9 cellular contexts compared by ENCODE assay signal in genomic region chr20:2751868-2752630, GRCh38. TPM values are rescaled to one million over a fixed set of nuclear protein-coding genes. Genes with fewer than 3 reads are reported as not detected.
DNase-seq lines count a peak whose midpoint lies in the region; ATAC-seq and TF ChIP-seq lines count a peak whose summit lies in the region.
"Had no signal": no experiment of that assay in that cellular context is flagged by ENCODE, and none has a peak within 500 bp of the region (broad histone marks: within the 10 kb centered on the region; RNA-seq: fewer than 3 reads in every experiment).

No MANE protein-coding gene starts in this region.

- no peak for TF ChIP-seq POLR2A in esophagus squamous epithelium (IDR thresholded peaks at IDR 0.05)

- ATAC-seq in psoas muscle: peak in 1 of 4 donors; percentile 29
- no peak for ATAC-seq in GM19463 (IDR thresholded peaks at IDR 0.05; ENCODE audit: unreplicated experiment)
- no peak for ATAC-seq in HG03442 (IDR thresholded peaks at IDR 0.05; ENCODE audit: unreplicated experiment)

- TF ChIP-seq CTCF in LNCAP (IDR thresholded peaks at IDR 0.05): 0 out of 2 replicates have a peak, but pooled peaks have one; percentile 16
- peak in 2 of 6 experiments; percentile 33 to 42 for TF ChIP-seq CTCF in esophagus squamous epithelium (IDR thresholded peaks at IDR 0.05)
- TF ChIP-seq CTCF in psoas muscle (IDR thresholded peaks at IDR 0.05): no peak

- H3K4me1 ChIP-seq in esophagus squamous epithelium (peaks cover 20 to 43% (median 20%) of the 10 kb centered on the region in 3 donors), psoas muscle (peaks cover 6% of the 10 kb centered on the region)

- H3K4me3 ChIP-seq in esophagus squamous epithelium: peak overlapping the region; percentile 30 to 72 (median 46)
- peak overlapping the region; percentile 55 for H3K4me3 ChIP-seq in psoas muscle

- peak; percentile 59 for DNase-seq in CD1c-positive myeloid dendritic cell (ENCODE audit: extremely low spot score)
- peak; percentile 81 for DNase-seq in activated CD8-positive, alpha-beta memory T cell treated with anti-CD3 and anti-CD28 coated beads for 24 hours
- no peak for DNase-seq in esophagus squamous epithelium (lab: John Stamatoyannopoulos, UW)
- no peak for DNase-seq in psoas muscle
- DNase-seq in glomerular visceral epithelial cell (ENCODE audit: extremely low spot score): no peak

- no CpG with 5 or more reads among the region's 100 CpGs for WGBS in esophagus squamous epithelium, 2 donors
- 1% methylated on average over 48 to 100 of the region's 100 CpGs for WGBS in psoas muscle, 3 donors

- H3K36me3 ChIP-seq in esophagus squamous epithelium (no peaks in the 10 kb centered on the region), psoas muscle (ENCODE audit: insufficient read depth in 1 of 2, low read depth in 1 of 2) (no peaks in the 10 kb centered on the region)

- H3K9me3 ChIP-seq in esophagus squamous epithelium (no peaks in the 10 kb centered on the region), psoas muscle (no peaks in the 10 kb centered on the region)

- H3K27me3 ChIP-seq in esophagus squamous epithelium (peaks cover 0 to 77% (median 3%) of the 10 kb centered on the region in 4 donors), psoas muscle (ENCODE audit: insufficient read depth in 3 of 3, low read length in 2 of 3) (peaks cover 0 to 92% (median 40%) of the 10 kb centered on the region in 3 donors)

- intact Hi-C loops in esophagus squamous epithelium (cut with DNase I) (no loop called here), psoas muscle (cut with DNase I) (loop anchor here in 1 of 2 donors (10.0 kb wide), 2 partner anchors 103 to 253 kb away; no protein-coding TSS in a partner anchor)

- H3K27ac ChIP-seq in esophagus squamous epithelium (peak overlapping the region; percentile 46 to 75 (median 62)), psoas muscle (no peak overlapping the region)

RNA-seq across cellular contexts. Expression of gene CPXM1, which starts 48.4 kb away (rescaled TPM):
- total RNA-seq in esophagus squamous epithelium: 1 to 10 TPM in 2 of 4 donors, under 1 TPM in 2; 0.15 to 3.8 (median 0.93) TPM
- 1 to 10 TPM in 1 of 4 donors, under 1 TPM in 3; 0.27 to 1.3 (median 0.53) TPM for total RNA-seq in psoas muscle
- 1 to 10 TPM in 1 of 3 donors, under 1 TPM in 2; 0.30 to 1.1 (median 0.34) TPM for polyA plus RNA-seq in psoas muscle
- total RNA-seq: myocyte had no signal

RNA-seq across cellular contexts. Expression of gene EBF4, which starts 59.5 kb away (rescaled TPM):
- total RNA-seq in esophagus squamous epithelium (10 to 100 TPM in 1 of 4 donors, 1 to 10 TPM in 3; 3.2 to 10.4 (median 7.2) TPM), psoas muscle (1 to 10 TPM; 1.2 to 1.9 (median 1.5) TPM)
- under 1 TPM; 0.42 to 0.87 (median 0.52) TPM for polyA plus RNA-seq in psoas muscle

Comparison
In these comparisons a context has a peak if more than half of its experiments do, and no peak if none do; other contexts are left out.
1. DNase-seq: peak in CD1c-positive myeloid dendritic cell (single experiment) and activated CD8-positive, alpha-beta memory T cell treated with anti-CD3 and anti-CD28 coated beads for 24 hours (single experiment); none in esophagus squamous epithelium (single experiment), psoas muscle (0 of 2) and glomerular visceral epithelial cell (single experiment).